In genomic region chr5:922745-923472, GRCh38 we compare ENCODE assay signal across 1 cellular context.
TF ChIP-seq lines count a peak whose summit lies in the region.

No MANE protein-coding gene starts in this region.

TF ChIP-seq in neural cell, 6 proteins besides CTCF, POLR2A, EP300 and RAD21 (continued from another document):
- TF ChIP-seq REST (IDR thresholded peaks at IDR 0.05; ENCODE audit: borderline replicate concordance) (no peak), SMC3 (conservative IDR thresholded peaks at IDR 0.05; ENCODE audit: poor library complexity) (no peak), MXI1 (conservative IDR thresholded peaks at IDR 0.05; ENCODE audit: poor library complexity, severe bottlenecking) (no peak), POLR2AphosphoS5 (IDR thresholded peaks at IDR 0.05) (no peak), EZH2 (IDR thresholded peaks at IDR 0.05; ENCODE audit: borderline replicate concordance, insufficient read depth, low read length, poor library complexity, severe bottlenecking) (no peak)
